23 cellular contexts compared by ENCODE assay signal in the genomic region with DNA sequence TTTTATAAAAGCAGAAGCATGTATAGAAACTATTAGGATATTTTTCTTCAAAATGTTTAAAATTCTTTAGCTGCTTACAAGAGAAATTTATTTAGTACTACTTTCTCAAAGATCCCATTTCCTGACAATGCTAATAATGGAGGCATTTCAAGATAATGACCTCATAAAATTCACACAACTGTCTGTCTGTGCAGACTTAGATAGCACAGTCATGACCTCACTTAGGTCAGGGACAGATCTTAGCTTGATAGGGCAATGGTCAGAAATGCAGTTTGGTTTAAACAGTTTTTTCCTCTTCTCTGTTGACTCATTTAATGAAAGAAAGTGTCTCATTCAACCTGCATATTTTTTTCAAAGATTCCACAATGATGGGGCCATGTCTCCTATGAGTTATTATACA.
A peak's percentile ranks its signal among the peaks of the same experiment; 100 is the strongest.
DNase-seq lines count a peak whose midpoint lies in the region; ATAC-seq, FAIRE-seq and TF ChIP-seq lines count a peak whose summit lies in the region.
"Had no signal": no experiment of that assay in that cellular context is flagged by ENCODE, and none has a peak within 500 bp of the region (broad histone marks: within the 10 kb centered on the region; RNA-seq: fewer than 3 reads in every experiment).

No MANE protein-coding gene starts in this region.

- no peaks in the 10 kb centered on the region for H3K4me1 ChIP-seq in colonic mucosa
- H3K4me1 ChIP-seq: gastrocnemius medialis, right lobe of liver had no signal

- in situ Hi-C loops in ACHN (cut with HindIII; ENCODE audit: low pct_ligation_motif_present, low pct_unique_long_range_greater_than_20kb, low sequenced_read_pairs) = no loop called here

- no peaks in the 10 kb centered on the region for H3K36me3 Mint-ChIP-seq in stimulated activated naive B cell treated with anti-CD40 and anti-IgM and Interleukin-4, amounts not matched to agents 10 μg/mL and 1 μg/mL and 100 μg/mL, for 72 hours
- H3K36me3 Mint-ChIP-seq: type B pancreatic cell had no signal

- no peak for ATAC-seq in stimulated activated naive B cell treated with anti-CD40 and anti-IgM and Interleukin-4, amounts not matched to agents 10 μg/mL and 1 μg/mL and 100 μg/mL, for 72 hours (replicated peaks)
- ATAC-seq in HG02678 (IDR thresholded peaks at IDR 0.05; ENCODE audit: unreplicated experiment) = no peak
- ATAC-seq: gastrocnemius medialis; left lobe of liver; PC-3; right lobe of liver; stimulated activated naive CD8-positive, alpha-beta T cell treated with anti-CD3 and anti-CD28 coated beads, Interleukin-15, Interleukin-2, amounts not matched to agents 100 U/mL and 50 U/mL, for 24 hours had no signal

- no peak overlapping the region for H3K4me3 Mint-ChIP-seq in stimulated activated naive B cell treated with anti-CD40 and anti-IgM and Interleukin-4, amounts not matched to agents 10 μg/mL and 1 μg/mL and 100 μg/mL, for 72 hours
- H3K4me3 Mint-ChIP-seq: type B pancreatic cell had no signal

- FAIRE-seq in RCC 7860 (lab: Jason Lieb, UNC) = no peak
- FAIRE-seq: G401.6 had no signal

- TF ChIP-seq CTCF in colonic mucosa (IDR thresholded peaks at IDR 0.05) = no peak

- DNase-seq in AG20443 (ENCODE audit: low spot score) = peak; percentile 15
- DNase-seq in RCC 7860 (ENCODE audit: low spot score) = peak; percentile 11
- peak; percentile 26 for DNase-seq in dermis blood vessel endothelial cell
- peak; percentile 29 for DNase-seq in myocyte (ENCODE audit: low read depth)
- no peak for DNase-seq in stimulated activated naive B cell treated with anti-CD40 and anti-IgM and Interleukin-4, amounts not matched to agents 10 μg/mL and 1 μg/mL and 100 μg/mL, for 72 hours
- no peak for DNase-seq in ACHN
- no peak for DNase-seq in colonic mucosa
- DNase-seq: activated CD4-positive, alpha-beta T cell treated with anti-CD3 and anti-CD28 coated beads for 48 hours; activated CD8-positive, alpha-beta memory T cell treated with anti-CD3 and anti-CD28 coated beads, Interleukin-2, amount 50 U/mL, for 48 hours; amygdala; gastrocnemius medialis; HCEC 1CT; Karpas-422; NCI-H774; ovary; PC-3; right lobe of liver; stimulated activated naive CD8-positive, alpha-beta T cell treated with anti-CD3 and anti-CD28 coated beads, Interleukin-15, Interleukin-2, amounts not matched to agents 100 U/mL and 50 U/mL, for 24 hours had no signal

- H3K27ac ChIP-seq in colonic mucosa = no peak overlapping the region
- H3K27ac ChIP-seq: gastrocnemius medialis, ovary, right lobe of liver, SK-N-MC had no signal

- H3K27ac Mint-ChIP-seq in stimulated activated naive B cell treated with anti-CD40 and anti-IgM and Interleukin-4, amounts not matched to agents 10 μg/mL and 1 μg/mL and 100 μg/mL, for 72 hours = no peak overlapping the region
- H3K27ac Mint-ChIP-seq: type B pancreatic cell had no signal

- peaks cover 0 to 1% of the 10 kb centered on the region in 2 donors for H3K9me3 Mint-ChIP-seq in stimulated activated naive B cell treated with anti-CD40 and anti-IgM and Interleukin-4, amounts not matched to agents 10 μg/mL and 1 μg/mL and 100 μg/mL, for 72 hours
- H3K9me3 Mint-ChIP-seq: type B pancreatic cell had no signal

- H3K9ac ChIP-seq in colonic mucosa (ENCODE audit: low read depth in 2 of 2, low read length in 2 of 2) = no peak overlapping the region

- H3K36me3 ChIP-seq in colonic mucosa = no peaks in the 10 kb centered on the region
- H3K36me3 ChIP-seq: gastrocnemius medialis, ovary, right lobe of liver had no signal

- no peaks in the 10 kb centered on the region for H3K9me3 ChIP-seq in colonic mucosa
- H3K9me3 ChIP-seq: gastrocnemius medialis, ovary, right lobe of liver had no signal

- intact Hi-C loops in colonic mucosa (cut with DNase I) = no loop called here

- H3K27me3 ChIP-seq in colonic mucosa = no peaks in the 10 kb centered on the region
- H3K27me3 ChIP-seq: gastrocnemius medialis, ovary, right lobe of liver had no signal

- H3K27me3 Mint-ChIP-seq in stimulated activated naive B cell treated with anti-CD40 and anti-IgM and Interleukin-4, amounts not matched to agents 10 μg/mL and 1 μg/mL and 100 μg/mL, for 72 hours = no peaks in the 10 kb centered on the region

- no peaks in the 10 kb centered on the region for H3K4me1 Mint-ChIP-seq in stimulated activated naive B cell treated with anti-CD40 and anti-IgM and Interleukin-4, amounts not matched to agents 10 μg/mL and 1 μg/mL and 100 μg/mL, for 72 hours

- no peak overlapping the region for H3K4me3 ChIP-seq in colonic mucosa
- H3K4me3 ChIP-seq: gastrocnemius medialis, ovary, right lobe of liver, SK-N-MC had no signal

Comparison
In these comparisons a context has a peak if more than half of its experiments do, and no peak if none do; other contexts are left out.
1. DNase-seq: peak in AG20443 (single experiment), RCC 7860 (single experiment), dermis blood vessel endothelial cell (single experiment) and myocyte (single experiment); none in stimulated activated naive B cell treated with anti-CD40 and anti-IgM and Interleukin-4, amounts not matched to agents 10 μg/mL and 1 μg/mL and 100 μg/mL, for 72 hours (single experiment), ACHN (single experiment) and colonic mucosa (single experiment).